In genomic region chr15:57425842-57426241, GRCh38 we compare ENCODE assay signal across 23 cellular contexts.
"Had no signal": no experiment of that assay in that cellular context is flagged by ENCODE, and none has a peak within 500 bp of the region (broad histone marks: within the 10 kb centered on the region; RNA-seq: fewer than 3 reads in every experiment).

No MANE protein-coding gene starts in this region.

- H3K27me3 ChIP-seq: MG63, SJSA1 had no signal

- H3K27ac ChIP-seq: HL-60, SJSA1, SK-N-MC had no signal

- H3K9me3 ChIP-seq: MG63, SJSA1 had no signal

- H3K4me3 ChIP-seq: MG63, SJSA1, SK-N-MC had no signal

- H3K36me3 ChIP-seq: MG63, SJSA1 had no signal

- DNase-seq: IMR-90, Karpas-422, KG1, MG63, NCI-H1092, NCI-H1105 treated with DMSO at 0.1 percent for 48 hours, NCI-H1417 treated with DMSO at 0.1 percent for 48 hours, NCI-H146, NCI-H1694 treated with DMSO at 0.1 percent for 48 hours, NCI-H1930, NCI-H2081, NCI-H2107, NCI-H2227 treated with DMSO at 0.1 percent for 48 hours, NCI-H446, NCI-H510A, NCI-H524 treated with DMSO at 0.1 percent for 48 hours, NCI-H69, NCI-H774, Right ventricle myocardium superior, SIG-M5 had no signal
